In the genomic region with DNA sequence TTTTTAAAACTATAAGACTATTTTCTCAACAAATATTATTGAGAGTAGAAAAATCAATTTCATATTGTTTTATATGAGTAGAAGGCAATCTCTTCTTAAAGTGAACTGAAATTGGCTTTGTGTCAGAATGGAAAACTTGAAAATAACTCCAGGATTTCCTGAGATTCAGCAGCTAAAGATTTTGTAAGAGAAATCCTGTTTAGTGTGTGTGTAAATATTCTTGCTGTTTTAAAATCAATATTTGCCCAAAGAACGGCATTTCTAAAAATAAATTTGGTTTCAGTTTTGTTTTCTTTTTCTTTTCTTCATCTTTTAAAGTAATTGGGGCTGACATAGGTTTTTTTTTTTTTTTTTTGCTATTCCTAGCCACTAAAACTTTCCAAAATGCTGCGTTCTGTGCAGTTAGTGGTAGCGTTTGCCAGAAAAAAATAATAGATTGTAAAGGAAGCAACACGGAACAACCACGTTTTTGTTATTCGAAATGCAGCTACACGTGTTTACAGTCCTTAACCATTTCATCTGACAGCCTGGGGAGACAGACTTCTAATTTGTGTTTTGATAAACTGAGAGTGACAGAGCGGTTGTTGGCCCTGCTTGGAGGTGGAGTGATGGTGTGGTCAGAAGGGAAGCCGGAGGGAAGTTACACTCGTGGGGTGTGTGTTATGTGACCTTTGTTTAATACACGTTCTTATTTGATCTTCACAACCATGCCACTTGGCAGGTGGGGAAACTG, we compare ENCODE assay signal across 1 cellular context.
TF ChIP-seq lines count a peak whose summit lies in the region.

No MANE protein-coding gene starts in this region.

TF ChIP-seq in GM23338, 12 proteins besides CTCF, POLR2A, EP300 and RAD21 (continued from another document):
- TF ChIP-seq ZNF462 (CRISPR knock-in tag; IDR thresholded peaks at IDR 0.05), result no peak
- no peak for TF ChIP-seq ZNF114 (CRISPR knock-in tag; IDR thresholded peaks at IDR 0.05)
- TF ChIP-seq JUNB (IDR thresholded peaks at IDR 0.05; ENCODE audit: unreplicated experiment), result no peak
- TF ChIP-seq, protein P1, sequence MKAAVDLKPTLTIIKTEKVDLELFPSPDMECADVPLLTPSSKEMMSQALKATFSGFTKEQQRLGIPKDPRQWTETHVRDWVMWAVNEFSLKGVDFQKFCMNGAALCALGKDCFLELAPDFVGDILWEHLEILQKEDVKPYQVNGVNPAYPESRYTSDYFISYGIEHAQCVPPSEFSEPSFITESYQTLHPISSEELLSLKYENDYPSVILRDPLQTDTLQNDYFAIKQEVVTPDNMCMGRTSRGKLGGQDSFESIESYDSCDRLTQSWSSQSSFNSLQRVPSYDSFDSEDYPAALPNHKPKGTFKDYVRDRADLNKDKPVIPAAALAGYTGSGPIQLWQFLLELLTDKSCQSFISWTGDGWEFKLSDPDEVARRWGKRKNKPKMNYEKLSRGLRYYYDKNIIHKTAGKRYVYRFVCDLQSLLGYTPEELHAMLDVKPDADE (IDR thresholded peaks at IDR 0.05), result no peak
- no peak for TF ChIP-seq STAT1 (IDR thresholded peaks at IDR 0.05; ENCODE audit: unreplicated experiment)
